8 cellular contexts compared by ENCODE assay signal in genomic region chr5:96177303-96177869, GRCh38.
A peak's percentile ranks its signal among the peaks of the same experiment; 100 is the strongest.
DNase-seq lines count a peak whose midpoint lies in the region; ATAC-seq and TF ChIP-seq lines count a peak whose summit lies in the region.

No MANE protein-coding gene starts in this region.

- H3K36me3 ChIP-seq in left lung = no peaks in the 10 kb centered on the region

- CTCF ChIA-PET in GM10248 (lab: Yijun Ruan, JAX) = interaction anchor here (1.3 kb wide), 1 partner anchor 9 kb away, joined by 5 read pairs; no protein-coding TSS in a partner anchor

- TF ChIP-seq CTCF in GM10248 (IDR thresholded peaks at IDR 0.05; ENCODE audit: control extremely low read depth, extremely low read depth, low read depth, missing control alignments) (no peak), left lung (IDR thresholded peaks at IDR 0.05) (no peak), dorsolateral prefrontal cortex (IDR thresholded peaks at IDR 0.05 in 54 of 56, conservative IDR thresholded peaks at IDR 0.05 in 2 of 56; ENCODE audit: low read depth in 1 of 56, partially characterized antibody in 56 of 56) (no peak)

- POLR2A ChIA-PET in GM10248 (lab: Yijun Ruan, JAX) = no interaction called here

- intact Hi-C loops in left lung (cut with DNase I) (no loop called here), dorsolateral prefrontal cortex (cut with DNase I) (no loop called here)

- peak; percentile 42 for DNase-seq in GM10248 (ENCODE audit: extremely low spot score)
- DNase-seq in NCI-H226 = peak; percentile 73
- DNase-seq in left lung = no peak
- DNase-seq in G401 (ENCODE audit: low spot score) = no peak
- no peak for DNase-seq in germinal center (ENCODE audit: low spot score)
- DNase-seq in NCI-H2171 treated with DMSO at 0.1 percent for 48 hours (lab: John Stamatoyannopoulos, UW) = no peak
- DNase-seq in dorsolateral prefrontal cortex = no peak

- H3K27ac ChIP-seq in left lung (peak overlapping the region; percentile 10 to 30), dorsolateral prefrontal cortex (no peak overlapping the region)

- in situ Hi-C loops in G401 (cut with HindIII; ENCODE audit: low sequenced_read_pairs) = no loop called here

- H3K27me3 ChIP-seq in left lung (no peaks in the 10 kb centered on the region), dorsolateral prefrontal cortex (no peaks in the 10 kb centered on the region)

- H3K4me3 ChIP-seq in left lung (no peak overlapping the region), dorsolateral prefrontal cortex (no peak overlapping the region)

- H3K4me1 ChIP-seq in left lung = no peaks in the 10 kb centered on the region

- H3K9me3 ChIP-seq in left lung = no peaks in the 10 kb centered on the region

- peak; percentile 50 for ATAC-seq in GM21737 (IDR thresholded peaks at IDR 0.05; ENCODE audit: unreplicated experiment)
- ATAC-seq in left lung = peak; percentile 89

Comparison
In these comparisons a context has a peak if more than half of its experiments do, and no peak if none do; other contexts are left out.
1. DNase-seq: peak in GM10248 (single experiment) and NCI-H226 (single experiment); none in left lung (0 of 2), G401 (single experiment), germinal center (single experiment), NCI-H2171 treated with DMSO at 0.1 percent for 48 hours (single experiment) and dorsolateral prefrontal cortex (0 of 10).
2. H3K27ac ChIP-seq: peak in left lung (2 of 2); none in dorsolateral prefrontal cortex (0 of 59).